In genomic region chr17:62477718-62478401, GRCh38 we compare ENCODE assay signal across 8 cellular contexts. TPM values are rescaled to one million over a fixed set of nuclear protein-coding genes. Genes with fewer than 3 reads are reported as not detected.
DNase-seq lines count a peak whose midpoint lies in the region; ATAC-seq and TF ChIP-seq lines count a peak whose summit lies in the region.
"Not testable (repeated sequence)": the region's sequence is repeated elsewhere in the genome, so short reads cannot be mapped to it uniquely, and the experiment has no call there.

No MANE protein-coding gene starts in this region.

- not testable (repeated sequence) for H3F3A ChIP-seq in PC-9 (ENCODE audit: insufficient read depth, low read depth)

- intact Hi-C loops in PC-9 (cut with micrococcal nuclease; ENCODE audit: unreplicated experiment): not testable (repeated sequence)

- peak; percentile 16 for DNase-seq in CD1c-positive myeloid dendritic cell (ENCODE audit: extremely low spot score)
- DNase-seq in PC-9: peak in 1 of 2 experiments; percentile 15
- DNase-seq in epithelial cell of proximal tubule (ENCODE audit: low read depth): not testable (repeated sequence)
- peak; percentile 36 for DNase-seq in mesendoderm
- peak; percentile 13 to 17 for DNase-seq in stimulated activated CD4-positive, alpha-beta T cell treated with anti-CD3 and anti-CD28 coated beads, Interleukin-2, amount 100 ng/mL, for 48 hours

- peaks cover 18% of the 10 kb centered on the region for H3K4me1 ChIP-seq in PC-9 (replicated peaks; ENCODE audit: insufficient read depth)
- not testable (repeated sequence) for H3K4me1 ChIP-seq in mesendoderm (ENCODE audit: control insufficient read depth, low read depth, low read length)

- H3K4me3 ChIP-seq in PC-9: peak overlapping the region; percentile 59; the same call in 1 of the 2 replicates
- peak overlapping the region; percentile 79 for H3K4me3 ChIP-seq in epithelial cell of proximal tubule (ENCODE audit: low read depth, low read length)
- peak overlapping the region; percentile 42 for H3K4me3 ChIP-seq in mesendoderm (ENCODE audit: low read length)

- CTCF ChIA-PET in PC-9 (lab: Charles Lee): not testable (repeated sequence)

- H3K27ac Mint-ChIP-seq in activated T-helper 17 cell treated with anti-CD3 and anti-CD28 coated beads, Interleukin-2, amount 50 U/mL, for 72 hours: peak overlapping the region; percentile 66

- H2BK15ac ChIP-seq in mesendoderm (replicated peaks; ENCODE audit: low read depth): not testable (repeated sequence)

- peaks cover 14% of the 10 kb centered on the region for H3K4me1 Mint-ChIP-seq in activated T-helper 17 cell treated with anti-CD3 and anti-CD28 coated beads, Interleukin-2, amount 50 U/mL, for 72 hours

- peak overlapping the region; percentile 61 for H2BK120ac ChIP-seq in mesendoderm (ENCODE audit: low read depth, low read length)

- H2AK5ac ChIP-seq in mesendoderm (ENCODE audit: low read length): not testable (repeated sequence)

- ATAC-seq in GM19463 (IDR thresholded peaks at IDR 0.05; ENCODE audit: unreplicated experiment) (peak; percentile 26), HG03175 (IDR thresholded peaks at IDR 0.05; ENCODE audit: unreplicated experiment) (peak; percentile 24)
- peak; percentile 35 for ATAC-seq in activated T-helper 17 cell treated with anti-CD3 and anti-CD28 coated beads, Interleukin-2, amount 50 U/mL, for 72 hours (replicated peaks)

- H3K4me2 ChIP-seq in PC-9 (peak overlapping the region; percentile 73), mesendoderm (ENCODE audit: low read length) (peak overlapping the region; percentile 42)

- not testable (repeated sequence) for H3K27me3 ChIP-seq in PC-9 (ENCODE audit: insufficient read depth, low read depth); mesendoderm (ENCODE audit: insufficient read depth, low read length, poor library complexity)

- not testable (repeated sequence) for BruUV-seq in PC-9 (replicated peaks; lab: Mats Ljungman, UMichigan)

- not testable (repeated sequence) for H3K23ac ChIP-seq in mesendoderm (ENCODE audit: low read length)

- not testable (repeated sequence) for H3K36me3 ChIP-seq in PC-9 (ENCODE audit: low read depth); mesendoderm (ENCODE audit: control insufficient read depth, insufficient read depth, low read length)

- peak overlapping the region; percentile 98 for H4K8ac ChIP-seq in mesendoderm (ENCODE audit: low read depth, low read length)

- not testable (repeated sequence) for H4K20me1 ChIP-seq in PC-9 (ENCODE audit: insufficient read depth)

- H3K18ac ChIP-seq in mesendoderm (ENCODE audit: low read length): peak overlapping the region; percentile 96

- not testable (repeated sequence) for H2BK5ac ChIP-seq in mesendoderm (ENCODE audit: low read length)

- POLR2A ChIA-PET in PC-9 (lab: Charles Lee; ENCODE audit: unreplicated experiment): not testable (repeated sequence)

- peaks cover 32% of the 10 kb centered on the region for H3K36me3 Mint-ChIP-seq in activated T-helper 17 cell treated with anti-CD3 and anti-CD28 coated beads, Interleukin-2, amount 50 U/mL, for 72 hours (ENCODE audit: low read depth)

- H3K79me1 ChIP-seq in mesendoderm (ENCODE audit: low read length): not testable (repeated sequence)

- not testable (repeated sequence) for H3K9me3 ChIP-seq in PC-9 (ENCODE audit: insufficient read depth, low read depth)

- not testable (repeated sequence) for H3K27ac ChIP-seq in PC-9
- H3K27ac ChIP-seq in mesendoderm (ENCODE audit: low read depth, low read length): peak overlapping the region; percentile 78

- not testable (repeated sequence) for H2AFZ ChIP-seq in PC-9

- peaks cover 45% of the 10 kb centered on the region for H3K79me2 ChIP-seq in PC-9 (ENCODE audit: low read depth)
- H3K79me2 ChIP-seq in mesendoderm (ENCODE audit: control insufficient read depth, insufficient read depth, low read length): peaks cover 11% of the 10 kb centered on the region

- H4K5ac ChIP-seq in mesendoderm (ENCODE audit: low read length): not testable (repeated sequence)

- not testable (repeated sequence) for H3K9me3 Mint-ChIP-seq in activated T-helper 17 cell treated with anti-CD3 and anti-CD28 coated beads, Interleukin-2, amount 50 U/mL, for 72 hours

- H3K4ac ChIP-seq in mesendoderm (ENCODE audit: low read depth, low read length): peak overlapping the region; percentile 100

- WGBS in mesendoderm (ENCODE audit: extremely low coverage, insufficient coverage, low lambda C conversion rate): no CpG with 5 or more reads among the region's 59 CpGs

- peak overlapping the region; percentile 79 for H3K9ac ChIP-seq in mesendoderm (ENCODE audit: low read length)

- H3K56ac ChIP-seq in mesendoderm (ENCODE audit: low read length): peak overlapping the region; percentile 84

- H3K4me3 Mint-ChIP-seq in activated T-helper 17 cell treated with anti-CD3 and anti-CD28 coated beads, Interleukin-2, amount 50 U/mL, for 72 hours: peak overlapping the region; percentile 73

- H3K27me3 Mint-ChIP-seq in activated T-helper 17 cell treated with anti-CD3 and anti-CD28 coated beads, Interleukin-2, amount 50 U/mL, for 72 hours: not testable (repeated sequence)

- not testable (repeated sequence) for H3K9me2 ChIP-seq in PC-9 (ENCODE audit: insufficient read depth)

- TF ChIP-seq CTCF in PC-9 (conservative IDR thresholded peaks at IDR 0.05); epithelial cell of proximal tubule (conservative IDR thresholded peaks at IDR 0.05; ENCODE audit: low read depth, low read length): not testable (repeated sequence)

RNA-seq across cellular contexts. Expression of gene TLK2, which starts 0.8 kb away (rescaled TPM):
- total RNA-seq in PC-9 (2021) (32.6 and 40.7 TPM in 2 replicates), epithelial cell of proximal tubule (27.4 and 27.6 TPM in 2 replicates)
- 10 to 100 TPM; 42.5 to 43.9 TPM for total RNA-seq in activated T-helper 17 cell treated with anti-CD3 and anti-CD28 coated beads, Interleukin-2, amount 50 U/mL, for 72 hours
- 36.7 TPM for polyA plus RNA-seq in mesendoderm (2013, experiment 1 of 2)
- polyA plus RNA-seq in mesendoderm (2013, experiment 2 of 2): 38.7 TPM

RNA-seq across cellular contexts. Expression of gene METTL2A, which starts 54.2 kb away (rescaled TPM):
- total RNA-seq in PC-9 (2021) (23.1 and 28.1 TPM in 2 replicates), epithelial cell of proximal tubule (15.6 and 31.9 TPM in 2 replicates)
- total RNA-seq in activated T-helper 17 cell treated with anti-CD3 and anti-CD28 coated beads, Interleukin-2, amount 50 U/mL, for 72 hours: 10 to 100 TPM; 21.2 to 30.3 TPM
- polyA plus RNA-seq in mesendoderm (2013, experiment 1 of 2): 23.4 TPM
- 25.0 TPM for polyA plus RNA-seq in mesendoderm (2013, experiment 2 of 2)
